ENCODE assay signal across 28 cellular contexts in the genomic region with DNA sequence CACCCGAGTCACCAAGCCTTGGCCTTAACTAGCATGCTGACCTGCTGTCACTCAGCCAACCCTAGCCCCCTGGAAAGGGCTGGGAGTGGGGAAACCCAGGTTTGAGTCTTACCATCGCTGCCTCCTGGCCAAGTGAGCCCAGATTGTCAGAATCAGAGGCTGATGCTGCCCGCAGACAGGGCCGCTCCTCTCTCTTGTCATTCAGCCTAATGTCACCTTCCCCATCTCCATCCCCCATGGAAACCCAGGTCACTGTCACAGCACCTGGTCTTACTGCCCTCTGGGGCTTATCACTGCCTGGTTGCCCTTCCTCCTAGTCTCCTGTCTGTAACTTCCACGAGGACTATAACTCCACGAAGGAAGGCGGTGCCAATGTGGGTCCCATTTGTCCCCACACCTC.
"Had no signal": no experiment of that assay in that cellular context is flagged by ENCODE, and none has a peak within 500 bp of the region (broad histone marks: within the 10 kb centered on the region; RNA-seq: fewer than 3 reads in every experiment).

No MANE protein-coding gene starts in this region.

- H3K36me3 ChIP-seq: left lung, lower lobe of right lung, pancreas, prostate gland, sigmoid colon, spleen, suprapubic skin, thoracic aorta, tibial artery, uterus had no signal

- H3K36me3 Mint-ChIP-seq: immature natural killer cell; naive thymus-derived CD8-positive, alpha-beta T cell; stimulated activated effector memory CD8-positive, alpha-beta T cell treated with anti-CD3 and anti-CD28 coated beads, Interleukin-12 subunit alpha, Interleukin-12 subunit beta, amount 100 ng/mL, for 72 hours had no signal

- H3K4me3 ChIP-seq: left lung, lower lobe of right lung, pancreas, prostate gland, sigmoid colon, spleen, suprapubic skin, thoracic aorta, tibial artery, uterus had no signal

- H3K9me3 Mint-ChIP-seq: immature natural killer cell; stimulated activated effector memory CD8-positive, alpha-beta T cell treated with anti-CD3 and anti-CD28 coated beads, Interleukin-12 subunit alpha, Interleukin-12 subunit beta, amount 100 ng/mL, for 72 hours; stimulated activated naive CD8-positive, alpha-beta T cell treated with anti-CD3 and anti-CD28 coated beads, Interleukin-15, Interleukin-2, amounts not matched to agents 100 ng/mL and 50 ng/mL, for 24 hours had no signal

- H3K27ac ChIP-seq: left lung, lower lobe of right lung, pancreas, prostate gland, sigmoid colon, spleen, suprapubic skin, thoracic aorta, tibial artery, uterus had no signal

- H3K27ac Mint-ChIP-seq: immature natural killer cell; naive thymus-derived CD8-positive, alpha-beta T cell; nephron; stimulated activated effector memory CD8-positive, alpha-beta T cell treated with anti-CD3 and anti-CD28 coated beads, Interleukin-12 subunit alpha, Interleukin-12 subunit beta, amount 100 ng/mL, for 72 hours; stimulated activated naive CD8-positive, alpha-beta T cell treated with anti-CD3 and anti-CD28 coated beads, Interleukin-15, Interleukin-2, amounts not matched to agents 100 ng/mL and 50 ng/mL, for 24 hours had no signal

- H3K4me1 Mint-ChIP-seq: immature natural killer cell; naive thymus-derived CD8-positive, alpha-beta T cell; nephron; neural crest cell; stimulated activated effector memory CD8-positive, alpha-beta T cell treated with anti-CD3 and anti-CD28 coated beads, Interleukin-12 subunit alpha, Interleukin-12 subunit beta, amount 100 ng/mL, for 72 hours had no signal

- DNase-seq: hypothalamus; immature natural killer cell; kidney; left colon; lower lobe of right lung; mammary epithelial cell; mesenchymal stem cell; naive thymus-derived CD8-positive, alpha-beta T cell; pancreas; posterior cingulate gyrus; retina; sigmoid colon; small intestine; spleen; stimulated activated CD4-positive, alpha-beta T cell treated with anti-CD3 and anti-CD28 coated beads, Interleukin-4, amount 100 ng/mL, for 24 hours; stimulated activated naive CD4-positive, alpha-beta T cell; tibial artery; trophoblast cell; uterus had no signal

- H3K4me3 Mint-ChIP-seq: immature natural killer cell; naive thymus-derived CD8-positive, alpha-beta T cell; nephron; neural crest cell; stimulated activated effector memory CD8-positive, alpha-beta T cell treated with anti-CD3 and anti-CD28 coated beads, Interleukin-12 subunit alpha, Interleukin-12 subunit beta, amount 100 ng/mL, for 72 hours; stimulated activated naive CD8-positive, alpha-beta T cell treated with anti-CD3 and anti-CD28 coated beads, Interleukin-15, Interleukin-2, amounts not matched to agents 100 ng/mL and 50 ng/mL, for 24 hours had no signal

- H3K9me3 ChIP-seq: left lung, lower lobe of right lung, pancreas, prostate gland, sigmoid colon, suprapubic skin, tibial artery, uterus had no signal

- H3K27me3 ChIP-seq: pancreas, sigmoid colon, suprapubic skin, uterus had no signal

- H3K4me1 ChIP-seq: left lung, lower lobe of right lung, pancreas, prostate gland, sigmoid colon, spleen, suprapubic skin, tibial artery, uterus had no signal

- ATAC-seq: left colon; left lung; lower lobe of right lung; naive thymus-derived CD8-positive, alpha-beta T cell; pancreas; right cardiac atrium; stimulated activated effector memory CD8-positive, alpha-beta T cell treated with anti-CD3 and anti-CD28 coated beads, Interleukin-12 subunit alpha, Interleukin-12 subunit beta, amount 100 ng/mL, for 72 hours had no signal
